ENCODE assay signal across 13 cellular contexts in the genomic region with DNA sequence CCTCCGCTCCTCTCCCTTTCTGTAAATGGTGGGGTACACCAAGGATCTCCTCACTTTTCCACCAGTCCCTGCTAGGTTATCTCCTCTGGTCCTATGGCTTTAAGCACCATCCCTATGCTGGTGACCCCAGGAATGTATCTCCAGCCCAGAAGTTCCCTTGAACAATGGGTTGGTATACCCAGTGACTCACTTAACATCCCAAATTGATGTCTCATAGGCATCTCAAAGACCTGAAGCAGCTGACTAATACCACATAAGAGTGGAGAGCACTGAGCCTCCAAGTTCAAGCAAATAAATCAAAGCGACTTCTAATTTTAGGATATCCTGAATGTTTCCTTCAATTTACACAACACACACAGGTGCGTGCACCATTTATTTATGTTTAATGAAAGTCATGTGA. TPM values are rescaled to one million over a fixed set of nuclear protein-coding genes. Genes with fewer than 3 reads are reported as not detected.
DNase-seq lines count a peak whose midpoint lies in the region; ATAC-seq and TF ChIP-seq lines count a peak whose summit lies in the region.
"Had no signal": no experiment of that assay in that cellular context is flagged by ENCODE, and none has a peak within 500 bp of the region (broad histone marks: within the 10 kb centered on the region; RNA-seq: fewer than 3 reads in every experiment).

No MANE protein-coding gene starts in this region.

- H3F3A ChIP-seq in SK-N-SH (replicated peaks; ENCODE audit: insufficient read depth) = no peaks in the 10 kb centered on the region

- H3K36me3 ChIP-seq in SK-N-SH (replicated peaks in 1 of 2; ENCODE audit: control insufficient read depth in 1 of 2, insufficient read depth in 2 of 2, low read length in 1 of 2) = no peaks in the 10 kb centered on the region
- H3K36me3 ChIP-seq in upper lobe of left lung = no peaks in the 10 kb centered on the region

- H3K27ac ChIP-seq in SK-N-SH (ENCODE audit: low read depth in 2 of 2, low read length in 1 of 2) = no peak overlapping the region
- no peak overlapping the region for H3K27ac ChIP-seq in upper lobe of left lung

- no peak overlapping the region for H3K9ac ChIP-seq in SK-N-SH

- WGBS in SK-N-SH (ENCODE audit: low lambda C conversion rate) = 15% methylated on average over 3 of the region's 3 CpGs
- WGBS in upper lobe of left lung, 2 donors = 70 to 73% methylated on average over 3 of the region's 3 CpGs

- no peak overlapping the region for H3K4me3 ChIP-seq in SK-N-SH (ENCODE audit: low read depth in 2 of 2, low read length in 1 of 2)
- H3K4me3 ChIP-seq in foreskin fibroblast (ENCODE audit: low read depth in 1 of 2, low read length in 2 of 2) = no peak overlapping the region
- H3K4me3 ChIP-seq in upper lobe of left lung = no peak overlapping the region

- H3K4me1 Mint-ChIP-seq in chondrocyte (ENCODE audit: low read depth) = peaks cover 6% of the 10 kb centered on the region

- POLR2A ChIA-PET in SK-N-SH (lab: Yijun Ruan, JAX) = no interaction called here

- H3K27me3 ChIP-seq in SK-N-SH (ENCODE audit: insufficient read depth) (peaks cover 10% of the 10 kb centered on the region; the same call in 1 of the 2 replicates), upper lobe of left lung (no peaks in the 10 kb centered on the region)

- CTCF ChIA-PET in SK-N-SH (lab: Yijun Ruan, JAX) = no interaction called here

- TF ChIP-seq POLR2A in upper lobe of left lung (IDR thresholded peaks at IDR 0.05) = no peak

- no peak overlapping the region for H3K4me3 Mint-ChIP-seq in chondrocyte (ENCODE audit: unreplicated experiment)
- H3K4me3 Mint-ChIP-seq: activated CD8-positive, alpha-beta T cell treated with anti-CD3 and anti-CD28 coated beads for 36 hours had no signal

- no peak for ATAC-seq in SK-N-SH treated with all-trans-retinoic acid at 6 μM for 48 hours
- peak; percentile 34 to 76 for ATAC-seq in upper lobe of left lung (ENCODE audit: low FRiP score in 2 of 2)
- ATAC-seq: activated CD8-positive, alpha-beta T cell treated with anti-CD3 and anti-CD28 coated beads for 36 hours; right cardiac atrium had no signal

- TF ChIP-seq EP300 in SK-N-SH (IDR thresholded peaks at IDR 0.05; ENCODE audit: borderline replicate concordance in 1 of 2, low read depth in 1 of 2, low read length in 1 of 2) = no peak
- TF ChIP-seq EP300 in upper lobe of left lung (IDR thresholded peaks at IDR 0.05) = peak in 2 of 4 donors; percentile 45 to 58

- H3K4me2 ChIP-seq in SK-N-SH = no peak overlapping the region

- DNase-seq in SK-N-SH (no peak), T1000 (lab: John Stamatoyannopoulos, UW) (peak; percentile 35), foreskin fibroblast (peak; percentile 67 to 89), upper lobe of left lung (no peak), chondrocyte (ENCODE audit: low spot score) (no peak), SHP77 (lab: John Stamatoyannopoulos, UW) (no peak), NCI-H1092 (lab: John Stamatoyannopoulos, UW) (no peak)
- DNase-seq: activated CD8-positive, alpha-beta T cell treated with anti-CD3 and anti-CD28 coated beads for 36 hours; hypothalamus; NCI-H1694 treated with DMSO at 0.1 percent for 48 hours; right cardiac atrium had no signal

- H4K20me1 ChIP-seq in SK-N-SH (ENCODE audit: insufficient read depth) = no peaks in the 10 kb centered on the region

- TF ChIP-seq CTCF in SK-N-SH (IDR thresholded peaks at IDR 0.05) (no peak), foreskin fibroblast (IDR thresholded peaks at IDR 0.05; ENCODE audit: low read depth, low read length) (no peak), upper lobe of left lung (IDR thresholded peaks at IDR 0.05) (no peak), chondrocyte (IDR thresholded peaks at IDR 0.05) (no peak)

- TF ChIP-seq RAD21 in SK-N-SH (IDR thresholded peaks at IDR 0.05; ENCODE audit: low read length) = no peak

- H3K27me3 Mint-ChIP-seq in chondrocyte (ENCODE audit: low read depth) = peaks cover 24% of the 10 kb centered on the region

- H3K9me3 ChIP-seq in SK-N-SH (no peaks in the 10 kb centered on the region), upper lobe of left lung (no peaks in the 10 kb centered on the region)

- no peaks in the 10 kb centered on the region for H3K36me3 Mint-ChIP-seq in chondrocyte (ENCODE audit: low read depth)

- no peaks in the 10 kb centered on the region for H3K9me3 Mint-ChIP-seq in chondrocyte (ENCODE audit: low read depth)
- H3K9me3 Mint-ChIP-seq: activated CD8-positive, alpha-beta T cell treated with anti-CD3 and anti-CD28 coated beads for 36 hours had no signal

- H3K27ac Mint-ChIP-seq in chondrocyte (ENCODE audit: unreplicated experiment) = no peak overlapping the region
- H3K27ac Mint-ChIP-seq: activated CD8-positive, alpha-beta T cell treated with anti-CD3 and anti-CD28 coated beads for 36 hours had no signal

- no peak overlapping the region for H2AFZ ChIP-seq in SK-N-SH (ENCODE audit: low read depth)

- H3K9me2 ChIP-seq in SK-N-SH = no peaks in the 10 kb centered on the region

- H3K79me2 ChIP-seq in SK-N-SH (ENCODE audit: insufficient read depth) = no peaks in the 10 kb centered on the region

- H3K4me1 ChIP-seq in SK-N-SH (ENCODE audit: control insufficient read depth in 1 of 2, insufficient read depth in 2 of 2, low read depth in 1 of 2, low read length in 1 of 2) (no peaks in the 10 kb centered on the region), upper lobe of left lung (peaks cover 16 to 26% (median 21%) of the 10 kb centered on the region in 4 donors)

TF ChIP-seq in SK-N-SH, 30 proteins besides CTCF, POLR2A, EP300 and RAD21 (continues in another document):
- TF ChIP-seq FOSL2 (IDR thresholded peaks at IDR 0.05; ENCODE audit: borderline replicate concordance, low read depth) = peak; percentile 37; the same call in 1 of the 2 replicates
- 0 out of 2 replicates have a peak, but pooled peaks have one; percentile 15 for TF ChIP-seq JUND (IDR thresholded peaks at IDR 0.05)
- no peak for TF ChIP-seq NRF1 (IDR thresholded peaks at IDR 0.05; ENCODE audit: low read depth, low read length)
- TF ChIP-seq, protein P1, sequence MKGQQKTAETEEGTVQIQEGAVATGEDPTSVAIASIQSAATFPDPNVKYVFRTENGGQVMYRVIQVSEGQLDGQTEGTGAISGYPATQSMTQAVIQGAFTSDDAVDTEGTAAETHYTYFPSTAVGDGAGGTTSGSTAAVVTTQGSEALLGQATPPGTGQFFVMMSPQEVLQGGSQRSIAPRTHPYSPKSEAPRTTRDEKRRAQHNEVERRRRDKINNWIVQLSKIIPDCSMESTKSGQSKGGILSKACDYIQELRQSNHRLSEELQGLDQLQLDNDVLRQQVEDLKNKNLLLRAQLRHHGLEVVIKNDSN (IDR thresholded peaks at IDR 0.05; ENCODE audit: borderline replicate concordance, low read depth) = no peak
- no peak for TF ChIP-seq GABPA (IDR thresholded peaks at IDR 0.05; ENCODE audit: low read depth)

TF ChIP-seq in SK-N-SH treated with all-trans-retinoic acid at 6 μM for 48 hours, 23 proteins besides CTCF, POLR2A, EP300 and RAD21 (continues in another document):
- TF ChIP-seq, protein P2, sequence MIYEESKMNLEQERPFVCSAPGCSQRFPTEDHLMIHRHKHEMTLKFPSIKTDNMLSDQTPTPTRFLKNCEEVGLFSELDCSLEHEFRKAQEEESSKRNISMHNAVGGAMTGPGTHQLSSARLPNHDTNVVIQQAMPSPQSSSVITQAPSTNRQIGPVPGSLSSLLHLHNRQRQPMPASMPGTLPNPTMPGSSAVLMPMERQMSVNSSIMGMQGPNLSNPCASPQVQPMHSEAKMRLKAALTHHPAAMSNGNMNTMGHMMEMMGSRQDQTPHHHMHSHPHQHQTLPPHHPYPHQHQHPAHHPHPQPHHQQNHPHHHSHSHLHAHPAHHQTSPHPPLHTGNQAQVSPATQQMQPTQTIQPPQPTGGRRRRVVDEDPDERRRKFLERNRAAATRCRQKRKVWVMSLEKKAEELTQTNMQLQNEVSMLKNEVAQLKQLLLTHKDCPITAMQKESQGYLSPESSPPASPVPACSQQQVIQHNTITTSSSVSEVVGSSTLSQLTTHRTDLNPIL (CRISPR knock-in tag; IDR thresholded peaks at IDR 0.05; ENCODE audit: low read depth) = no peak
- TF ChIP-seq ZNF565 (CRISPR knock-in tag; conservative IDR thresholded peaks at IDR 0.05; ENCODE audit: low read depth) (no peak), SNAI2 (CRISPR knock-in tag; IDR thresholded peaks at IDR 0.05) (no peak), PPARA (CRISPR knock-in tag; IDR thresholded peaks at IDR 0.05; ENCODE audit: borderline replicate concordance) (no peak), TSHZ2 (CRISPR knock-in tag; IDR thresholded peaks at IDR 0.05) (no peak), OSR1 (CRISPR knock-in tag; IDR thresholded peaks at IDR 0.05) (no peak), GLIS3 (CRISPR knock-in tag; IDR thresholded peaks at IDR 0.05) (no peak), ZNF8 (CRISPR knock-in tag; IDR thresholded peaks at IDR 0.05) (no peak), TCF4 (CRISPR knock-in tag; IDR thresholded peaks at IDR 0.05; ENCODE audit: borderline replicate concordance) (no peak), TOX (CRISPR knock-in tag; IDR thresholded peaks at IDR 0.05; ENCODE audit: borderline replicate concordance) (no peak), ESRRG (CRISPR knock-in tag; IDR thresholded peaks at IDR 0.05) (no peak), ZC3H10 (CRISPR knock-in tag; IDR thresholded peaks at IDR 0.05) (no peak)

RNA-seq across cellular contexts. Expression of gene ADGRF1, which starts 48.3 kb away (rescaled TPM):
- polyA plus RNA-seq in SK-N-SH (2012; rRNA removed) = not detected in 2 replicates
- polyA plus RNA-seq in SK-N-SH (2012; cell fraction: cytosol; rRNA removed) = not detected in 2 replicates
- not detected in 2 replicates for polyA plus RNA-seq in SK-N-SH (2012; cell fraction: nucleus; rRNA removed)
- total RNA-seq in upper lobe of left lung (10 to 100 TPM in 1 of 6 donors, 1 to 10 TPM in 5; 2.3 to 10.3 (median 7.5) TPM), chondrocyte (not detected in 3 replicates)
- total RNA-seq: activated CD8-positive, alpha-beta T cell treated with anti-CD3 and anti-CD28 coated beads for 36 hours; right cardiac atrium; T-helper 1 cell treated with Interleukin-12 subunit alpha and Interleukin-12 subunit beta and Interleukin-4 antibody, amounts not matched to agents 30 ng/mL and 1 ng/mL, for 36 hours had no signal
- polyA plus RNA-seq: right cardiac atrium had no signal

Comparison
In these comparisons a context has a peak if more than half of its experiments do, and no peak if none do; other contexts are left out.
1. DNase-seq: peak in T1000 (single experiment) and foreskin fibroblast (2 of 2); none in SK-N-SH (single experiment), upper lobe of left lung (0 of 2), chondrocyte (single experiment), SHP77 (0 of 2) and NCI-H1092 (single experiment).